Comparison of ENCODE assay signal across 17 cellular contexts in the genomic region with DNA sequence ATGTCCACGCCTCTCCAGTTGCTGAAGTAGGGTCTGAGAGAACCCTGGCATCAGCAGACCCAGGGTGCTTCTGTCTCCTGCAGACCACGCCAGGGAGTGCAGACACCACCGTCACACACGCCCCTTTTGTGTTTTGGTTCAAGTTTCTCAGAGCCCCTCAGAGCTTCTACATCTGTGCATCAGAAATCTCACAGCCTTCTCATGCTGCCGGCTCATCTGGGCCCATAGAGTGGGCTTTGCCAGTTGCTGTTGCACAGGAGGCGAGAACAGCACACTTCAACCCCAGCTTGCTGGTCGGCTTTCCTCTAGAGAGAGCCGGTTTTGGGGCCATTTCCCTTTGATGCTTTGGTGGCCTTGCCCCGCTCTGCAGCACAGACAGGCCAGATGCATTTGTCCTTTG.
"Had no signal": no experiment of that assay in that cellular context is flagged by ENCODE, and none has a peak within 500 bp of the region (broad histone marks: within the 10 kb centered on the region; RNA-seq: fewer than 3 reads in every experiment).

No MANE protein-coding gene starts in this region.

- H3K27me3 Mint-ChIP-seq: activated naive CD8-positive, alpha-beta T cell; stimulated activated naive B cell treated with anti-CD40 and anti-IgM and Interleukin-4, amounts not matched to agents 10 μg/mL and 1 μg/mL and 100 μg/mL, for 72 hours had no signal

- H3K4me3 Mint-ChIP-seq: activated naive CD8-positive, alpha-beta T cell; mesothelial cell of epicardium; neural crest cell; stimulated activated naive B cell treated with anti-CD40 and anti-IgM and Interleukin-4, amounts not matched to agents 10 μg/mL and 1 μg/mL and 100 μg/mL, for 72 hours had no signal

- H3K36me3 ChIP-seq: ovary had no signal

- H3K9me3 ChIP-seq: body of pancreas, ovary, transverse colon had no signal

- ATAC-seq: body of pancreas; stimulated activated naive B cell treated with anti-CD40 and anti-IgM and Interleukin-4, amounts not matched to agents 10 μg/mL and 1 μg/mL and 100 μg/mL, for 72 hours had no signal

- H3K27me3 ChIP-seq: body of pancreas, ovary, transverse colon had no signal

- DNase-seq: activated effector memory CD4-positive, alpha-beta T cell treated with anti-CD3 and anti-CD28 coated beads, Interleukin-2, amount 50 U/mL, for 16 hours; activated T-cell treated with anti-CD3 and anti-CD28 coated beads, Interleukin-2, amount 50 U/mL, for 1 hour; amniotic stem cell; body of pancreas; caudate nucleus; effector CD8-positive, alpha-beta T cell; foreskin fibroblast; glutamatergic neuron; kidney glomerular epithelial cell; SHP77 treated with DMSO at 0.1 percent for 48 hours; stimulated activated CD4-positive, alpha-beta T cell treated with anti-CD3 and anti-CD28 coated beads, Interleukin-2, amount 100 ng/mL, for 48 hours; stimulated activated naive B cell treated with anti-CD40 and anti-IgM and Interleukin-4, amounts not matched to agents 10 μg/mL and 1 μg/mL and 100 μg/mL, for 72 hours; transverse colon had no signal

- H3K4me1 ChIP-seq: body of pancreas had no signal

- H3K27ac Mint-ChIP-seq: activated naive CD8-positive, alpha-beta T cell; mesothelial cell of epicardium; stimulated activated naive B cell treated with anti-CD40 and anti-IgM and Interleukin-4, amounts not matched to agents 10 μg/mL and 1 μg/mL and 100 μg/mL, for 72 hours had no signal

- H3K9me3 Mint-ChIP-seq: mesothelial cell of epicardium; neural crest cell; stimulated activated naive B cell treated with anti-CD40 and anti-IgM and Interleukin-4, amounts not matched to agents 10 μg/mL and 1 μg/mL and 100 μg/mL, for 72 hours had no signal

- H3K36me3 Mint-ChIP-seq: activated naive CD8-positive, alpha-beta T cell had no signal

- H3K27ac ChIP-seq: body of pancreas, ovary, transverse colon had no signal

- H3K4me3 ChIP-seq: body of pancreas, ovary, transverse colon had no signal
